ENCODE assay signal across 20 cellular contexts in the genomic region with DNA sequence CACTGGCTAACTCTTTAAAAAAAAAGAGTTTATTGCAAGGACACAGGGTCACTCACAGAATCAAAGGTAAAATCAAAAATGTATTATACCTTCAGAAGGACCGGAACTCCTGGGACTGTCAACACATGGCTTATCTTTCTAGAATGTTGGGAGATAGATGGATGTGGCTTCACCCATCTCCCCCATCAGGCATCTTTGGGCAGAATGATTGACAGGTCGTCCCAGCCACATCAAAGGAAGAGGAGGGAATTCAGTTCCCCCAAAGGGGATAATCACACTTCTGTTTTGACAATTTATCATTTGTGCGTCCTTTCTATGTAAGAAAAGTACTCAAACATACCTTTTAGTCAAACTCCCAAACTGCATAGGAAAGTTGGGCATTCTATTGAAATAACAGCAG.
DNase-seq lines count a peak whose midpoint lies in the region; ATAC-seq, FAIRE-seq and TF ChIP-seq lines count a peak whose summit lies in the region.
"Had no signal": no experiment of that assay in that cellular context is flagged by ENCODE, and none has a peak within 500 bp of the region (broad histone marks: within the 10 kb centered on the region; RNA-seq: fewer than 3 reads in every experiment).

No MANE protein-coding gene starts in this region.

- intact Hi-C loops in K562 (cut with micrococcal nuclease) (no loop called here), ovary (cut with DNase I) (loop anchor here in 1 of 4 donors (10.0 kb wide), 1 partner anchor 117 kb away; no protein-coding TSS in a partner anchor), cardiac septum (cut with DNase I) (loop anchor here (10.0 kb wide), 1 partner anchor 103 kb away; no protein-coding TSS in a partner anchor)

- H3K9me3 Mint-ChIP-seq in nephron, result no peaks in the 10 kb centered on the region
- H3K9me3 Mint-ChIP-seq: CD4-positive, alpha-beta T cell; H9 had no signal

- WGBS in K562 (ENCODE audit: insufficient coverage, low coverage, missing lambda C conversion rate), result 0% methylated on average over 3 of the region's 3 CpGs
- WGBS in ovary, 3 donors, result 72 to 86% (median 76%) methylated on average over 3 of the region's 3 CpGs

- no peak for TF ChIP-seq CTCF in K562 (IDR thresholded peaks at IDR 0.05 in 2 of 3, conservative IDR thresholded peaks at IDR 0.05 in 1 of 3; ENCODE audit: insufficient read depth in 2 of 3, low read depth in 1 of 3, low read length in 3 of 3)
- no peak for TF ChIP-seq CTCF in nephron (IDR thresholded peaks at IDR 0.05; ENCODE audit: unreplicated experiment in 3 of 3)
- TF ChIP-seq CTCF in ovary (IDR thresholded peaks at IDR 0.05), result no peak

- no peak overlapping the region for H3K27ac ChIP-seq in BLaER1 treated with 17β-estradiol and CSF1 and Interleukin-3, amounts not matched to agents 10 nM and 100 nM
- H3K27ac ChIP-seq in K562 (ENCODE audit: extremely low read depth, low read depth, low read length) (no peak overlapping the region), ovary (no peak overlapping the region)
- H3K27ac ChIP-seq: C4-2B, HL-60 had no signal

- no peak for ATAC-seq in K562
- ATAC-seq in HG02588 (IDR thresholded peaks at IDR 0.05; ENCODE audit: unreplicated experiment), result no peak

- H4K20me1 ChIP-seq in BLaER1 treated with 17β-estradiol and CSF1 and Interleukin-3, amounts not matched to agents 10 nM and 100 nM, result no peaks in the 10 kb centered on the region
- no peaks in the 10 kb centered on the region; the same call in 1 of the 2 replicates for H4K20me1 ChIP-seq in K562 (replicated peaks; ENCODE audit: control insufficient read depth, insufficient read depth, low read length)

- no peaks in the 10 kb centered on the region for H3K9me1 ChIP-seq in K562 (ENCODE audit: control insufficient read depth, insufficient read depth, low read length)

- no TSS peak for BruUV-seq in K562 (replicated peaks; lab: Mats Ljungman, UMichigan)

- no peak overlapping the region for H2AFZ ChIP-seq in K562 (ENCODE audit: low read depth, low read length)

- POLR2A ChIA-PET in K562 (lab: Yijun Ruan, JAX), result interaction anchor here (0.6 kb wide), 1 partner anchor 13 kb away, joined by 3 read pairs; no protein-coding TSS in a partner anchor

- H3K4me1 ChIP-seq in BLaER1 treated with 17β-estradiol and CSF1 and Interleukin-3, amounts not matched to agents 10 nM and 100 nM, result peaks cover 16 to 39% (median 25%) of the 10 kb centered on the region in 10 experiments
- no peaks in the 10 kb centered on the region for H3K4me1 ChIP-seq in K562 (replicated peaks in 1 of 2; ENCODE audit: control insufficient read depth in 2 of 2, insufficient read depth in 2 of 2, low read length in 2 of 2)
- peaks cover 17% of the 10 kb centered on the region for H3K4me1 ChIP-seq in ovary (ENCODE audit: insufficient read depth)

- H3K79me2 ChIP-seq in K562 (ENCODE audit: control insufficient read depth, insufficient read depth, low read length), result no peaks in the 10 kb centered on the region

- peaks cover 66% of the 10 kb centered on the region for H3K4me1 Mint-ChIP-seq in nephron
- H3K4me1 Mint-ChIP-seq: B cell had no signal

- in situ Hi-C loops in K562 (cut with MboI), result no loop called here

- TF ChIP-seq POLR2A in K562 (conservative IDR thresholded peaks at IDR 0.05), result no peak
- TF ChIP-seq POLR2A in ovary (IDR thresholded peaks at IDR 0.05), result no peak

- no peak for FAIRE-seq in K562 (lab: Jason Lieb, UNC)
- FAIRE-seq: GM12892, GM18507, H1 had no signal

- no peak overlapping the region for H3K4me3 Mint-ChIP-seq in nephron
- H3K4me3 Mint-ChIP-seq: B cell; CD4-positive, alpha-beta T cell; H9 had no signal

- peaks cover 14% of the 10 kb centered on the region for H3K27me3 Mint-ChIP-seq in nephron (ENCODE audit: low read depth)

- CTCF ChIA-PET in K562 (lab: Yijun Ruan, JAX; ENCODE audit: low intra/inter-chr PET ratio), result no interaction called here

- H3K36me3 ChIP-seq in BLaER1 treated with 17β-estradiol and CSF1 and Interleukin-3, amounts not matched to agents 10 nM and 100 nM, result no peaks in the 10 kb centered on the region
- H3K36me3 ChIP-seq in K562 (ENCODE audit: control insufficient read depth, insufficient read depth, low read length), result no peaks in the 10 kb centered on the region
- no peaks in the 10 kb centered on the region for H3K36me3 ChIP-seq in ovary

- peak overlapping the region in 9 of 11 experiments; percentile 4 to 40 (median 21); a peak in 12 of 22 replicates for H3K4me2 ChIP-seq in BLaER1 treated with 17β-estradiol and CSF1 and Interleukin-3, amounts not matched to agents 10 nM and 100 nM
- H3K4me2 ChIP-seq in K562 (ENCODE audit: insufficient read depth, low read length), result no peak overlapping the region

- H3K9ac ChIP-seq in BLaER1 treated with 17β-estradiol and CSF1 and Interleukin-3, amounts not matched to agents 10 nM and 100 nM, result no peak overlapping the region
- H3K9ac ChIP-seq in K562 (ENCODE audit: insufficient read depth in 1 of 2, low read depth in 2 of 2, low read length in 2 of 2), result no peak overlapping the region

- H3K4me3 ChIP-seq in BLaER1 treated with 17β-estradiol and CSF1 and Interleukin-3, amounts not matched to agents 10 nM and 100 nM, result no peak overlapping the region
- H3K4me3 ChIP-seq in Jurkat, Clone E6-1 (ENCODE audit: low read length), result no peak overlapping the region
- H3K4me3 ChIP-seq in K562 (no peak overlapping the region), ovary (no peak overlapping the region)

- peak; percentile 28 for DNase-seq in Jurkat, Clone E6-1 (ENCODE audit: low read depth, low spot score)
- DNase-seq in K562 (ENCODE audit: extremely low read depth in 1 of 4, low spot score in 3 of 4) (no peak), middle frontal gyrus (ENCODE audit: extremely low spot score, low spot score) (no peak), ovary (no peak), cardiac septum (ENCODE audit: low spot score) (no peak)
- DNase-seq: CD4-positive, alpha-beta T cell; DMS153; DMS79; GDM1; H9; KG1 had no signal

- H3K9me3 ChIP-seq in BLaER1 treated with 17β-estradiol and CSF1 and Interleukin-3, amounts not matched to agents 10 nM and 100 nM (replicated peaks in 1 of 11), result no peaks in the 10 kb centered on the region
- no peaks in the 10 kb centered on the region for H3K9me3 ChIP-seq in K562 (replicated peaks; ENCODE audit: control insufficient read depth, insufficient read depth, low read depth, low read length)
- H3K9me3 ChIP-seq in ovary, result no peaks in the 10 kb centered on the region

- no peaks in the 10 kb centered on the region for H3K36me3 Mint-ChIP-seq in nephron (ENCODE audit: low read depth)

- TF ChIP-seq EP300 in K562 (IDR thresholded peaks at IDR 0.05; ENCODE audit: low read length), result no peak
- no peak for TF ChIP-seq EP300 in ovary (IDR thresholded peaks at IDR 0.05)

- no peak for TF ChIP-seq RAD21 in K562 (CRISPR knock-in tag; conservative IDR thresholded peaks at IDR 0.05 in 1 of 2, IDR thresholded peaks at IDR 0.05 in 1 of 2)

- H3K27ac Mint-ChIP-seq in nephron, result peak overlapping the region; percentile 23 to 95 (median 63)
- H3K27ac Mint-ChIP-seq: B cell; CD4-positive, alpha-beta T cell had no signal

- H3K27me3 ChIP-seq in BLaER1 treated with 17β-estradiol and CSF1 and Interleukin-3, amounts not matched to agents 10 nM and 100 nM, result no peaks in the 10 kb centered on the region
- H3K27me3 ChIP-seq in K562 (ENCODE audit: control insufficient read depth in 2 of 2, insufficient read depth in 2 of 2, low read length in 2 of 2) (no peaks in the 10 kb centered on the region; a peak in 1 of 5 replicates), ovary (no peaks in the 10 kb centered on the region)

TF ChIP-seq in K562, 482 proteins besides CTCF, POLR2A, EP300 and RAD21:
- TF ChIP-seq, protein P1, sequence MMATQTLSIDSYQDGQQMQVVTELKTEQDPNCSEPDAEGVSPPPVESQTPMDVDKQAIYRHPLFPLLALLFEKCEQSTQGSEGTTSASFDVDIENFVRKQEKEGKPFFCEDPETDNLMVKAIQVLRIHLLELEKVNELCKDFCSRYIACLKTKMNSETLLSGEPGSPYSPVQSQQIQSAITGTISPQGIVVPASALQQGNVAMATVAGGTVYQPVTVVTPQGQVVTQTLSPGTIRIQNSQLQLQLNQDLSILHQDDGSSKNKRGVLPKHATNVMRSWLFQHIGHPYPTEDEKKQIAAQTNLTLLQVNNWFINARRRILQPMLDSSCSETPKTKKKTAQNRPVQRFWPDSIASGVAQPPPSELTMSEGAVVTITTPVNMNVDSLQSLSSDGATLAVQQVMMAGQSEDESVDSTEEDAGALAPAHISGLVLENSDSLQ (IDR thresholded peaks at IDR 0.05), result peak; percentile 59
- no peak for TF ChIP-seq MTA2 (IDR thresholded peaks at IDR 0.05; ENCODE audit: low read depth)
- TF ChIP-seq MYBL2 (IDR thresholded peaks at IDR 0.05; ENCODE audit: low read depth), result no peak
- no peak for TF ChIP-seq MYBL2 (CRISPR knock-in tag; IDR thresholded peaks at IDR 0.05; ENCODE audit: borderline replicate concordance)
- no peak for TF ChIP-seq ATF1 (CRISPR knock-in tag; IDR thresholded peaks at IDR 0.05)
- no peak for TF ChIP-seq ATF1 (tag; IDR thresholded peaks at IDR 0.05)
- no peak for TF ChIP-seq HNRNPUL1 (IDR thresholded peaks at IDR 0.05; ENCODE audit: low read length)
- peak; percentile 8 for TF ChIP-seq MEIS2 (IDR thresholded peaks at IDR 0.05; ENCODE audit: partially characterized antibody)
- no peak for TF ChIP-seq POLR2H (tag; IDR thresholded peaks at IDR 0.05; ENCODE audit: low read depth)
- TF ChIP-seq, protein P2, sequence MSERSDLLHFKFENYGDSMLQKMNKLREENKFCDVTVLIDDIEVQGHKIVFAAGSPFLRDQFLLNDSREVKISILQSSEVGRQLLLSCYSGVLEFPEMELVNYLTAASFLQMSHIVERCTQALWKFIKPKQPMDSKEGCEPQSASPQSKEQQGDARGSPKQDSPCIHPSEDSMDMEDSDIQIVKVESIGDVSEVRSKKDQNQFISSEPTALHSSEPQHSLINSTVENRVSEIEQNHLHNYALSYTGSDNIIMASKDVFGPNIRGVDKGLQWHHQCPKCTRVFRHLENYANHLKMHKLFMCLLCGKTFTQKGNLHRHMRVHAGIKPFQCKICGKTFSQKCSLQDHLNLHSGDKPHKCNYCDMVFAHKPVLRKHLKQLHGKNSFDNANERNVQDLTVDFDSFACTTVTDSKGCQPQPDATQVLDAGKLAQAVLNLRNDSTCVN (CRISPR knock-in tag; IDR thresholded peaks at IDR 0.05), result no peak
- TF ChIP-seq SAFB2 (IDR thresholded peaks at IDR 0.05; ENCODE audit: borderline replicate concordance, low read depth, low read length, severe bottlenecking), result no peak
- no peak for TF ChIP-seq DPF2 (IDR thresholded peaks at IDR 0.05)
- no peak for TF ChIP-seq POLR2AphosphoS2 (IDR thresholded peaks at IDR 0.05; ENCODE audit: low read length)
